ENCODE assay signal across 2 cellular contexts in the genomic region with DNA sequence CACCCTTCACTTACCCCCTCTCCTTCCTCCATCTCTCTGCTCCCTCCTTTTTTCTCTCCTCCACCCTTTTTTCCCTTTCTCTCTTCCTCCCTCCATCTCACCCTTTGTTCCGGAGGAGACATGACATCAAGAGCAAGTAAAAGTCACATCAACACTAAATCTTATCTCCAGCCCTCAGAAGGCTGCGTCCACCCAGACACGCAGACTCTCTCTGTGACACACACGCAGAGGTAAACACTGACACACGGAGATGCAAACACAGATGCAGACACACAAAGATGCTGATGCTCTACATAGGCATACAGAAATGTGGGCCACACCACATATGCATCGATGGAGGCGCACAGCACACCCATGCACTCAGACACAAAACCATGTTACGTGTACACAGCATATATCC.
TF ChIP-seq lines count a peak whose summit lies in the region.

No MANE protein-coding gene starts in this region.

TF ChIP-seq in H1, 55 proteins besides CTCF, POLR2A, EP300 and RAD21:
- no peak for TF ChIP-seq NRF1 (IDR thresholded peaks at IDR 0.05; ENCODE audit: low read depth, low read length)

TF ChIP-seq in WTC11, 78 proteins besides CTCF, POLR2A, EP300 and RAD21:
- TF ChIP-seq FOXP1 (CRISPR knock-in tag; IDR thresholded peaks at IDR 0.05; ENCODE audit: borderline replicate concordance) (no peak), AR (CRISPR knock-in tag; IDR thresholded peaks at IDR 0.05) (no peak), ZNF138 (CRISPR knock-in tag; conservative IDR thresholded peaks at IDR 0.05) (no peak), EMX1 (CRISPR knock-in tag; IDR thresholded peaks at IDR 0.05) (no peak), RELA (CRISPR knock-in tag; IDR thresholded peaks at IDR 0.05; ENCODE audit: borderline replicate concordance) (no peak), SMAD4 (CRISPR knock-in tag; IDR thresholded peaks at IDR 0.05) (no peak), HMGA2 (CRISPR knock-in tag; IDR thresholded peaks at IDR 0.05) (no peak)
- TF ChIP-seq, protein P1, sequence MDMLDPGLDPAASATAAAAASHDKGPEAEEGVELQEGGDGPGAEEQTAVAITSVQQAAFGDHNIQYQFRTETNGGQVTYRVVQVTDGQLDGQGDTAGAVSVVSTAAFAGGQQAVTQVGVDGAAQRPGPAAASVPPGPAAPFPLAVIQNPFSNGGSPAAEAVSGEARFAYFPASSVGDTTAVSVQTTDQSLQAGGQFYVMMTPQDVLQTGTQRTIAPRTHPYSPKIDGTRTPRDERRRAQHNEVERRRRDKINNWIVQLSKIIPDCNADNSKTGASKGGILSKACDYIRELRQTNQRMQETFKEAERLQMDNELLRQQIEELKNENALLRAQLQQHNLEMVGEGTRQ (CRISPR knock-in tag; IDR thresholded peaks at IDR 0.05): no peak
- TF ChIP-seq, protein P2, sequence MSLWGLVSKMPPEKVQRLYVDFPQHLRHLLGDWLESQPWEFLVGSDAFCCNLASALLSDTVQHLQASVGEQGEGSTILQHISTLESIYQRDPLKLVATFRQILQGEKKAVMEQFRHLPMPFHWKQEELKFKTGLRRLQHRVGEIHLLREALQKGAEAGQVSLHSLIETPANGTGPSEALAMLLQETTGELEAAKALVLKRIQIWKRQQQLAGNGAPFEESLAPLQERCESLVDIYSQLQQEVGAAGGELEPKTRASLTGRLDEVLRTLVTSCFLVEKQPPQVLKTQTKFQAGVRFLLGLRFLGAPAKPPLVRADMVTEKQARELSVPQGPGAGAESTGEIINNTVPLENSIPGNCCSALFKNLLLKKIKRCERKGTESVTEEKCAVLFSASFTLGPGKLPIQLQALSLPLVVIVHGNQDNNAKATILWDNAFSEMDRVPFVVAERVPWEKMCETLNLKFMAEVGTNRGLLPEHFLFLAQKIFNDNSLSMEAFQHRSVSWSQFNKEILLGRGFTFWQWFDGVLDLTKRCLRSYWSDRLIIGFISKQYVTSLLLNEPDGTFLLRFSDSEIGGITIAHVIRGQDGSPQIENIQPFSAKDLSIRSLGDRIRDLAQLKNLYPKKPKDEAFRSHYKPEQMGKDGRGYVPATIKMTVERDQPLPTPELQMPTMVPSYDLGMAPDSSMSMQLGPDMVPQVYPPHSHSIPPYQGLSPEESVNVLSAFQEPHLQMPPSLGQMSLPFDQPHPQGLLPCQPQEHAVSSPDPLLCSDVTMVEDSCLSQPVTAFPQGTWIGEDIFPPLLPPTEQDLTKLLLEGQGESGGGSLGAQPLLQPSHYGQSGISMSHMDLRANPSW (CRISPR knock-in tag; conservative IDR thresholded peaks at IDR 0.05; ENCODE audit: low read depth): no peak
- TF ChIP-seq, protein P3, sequence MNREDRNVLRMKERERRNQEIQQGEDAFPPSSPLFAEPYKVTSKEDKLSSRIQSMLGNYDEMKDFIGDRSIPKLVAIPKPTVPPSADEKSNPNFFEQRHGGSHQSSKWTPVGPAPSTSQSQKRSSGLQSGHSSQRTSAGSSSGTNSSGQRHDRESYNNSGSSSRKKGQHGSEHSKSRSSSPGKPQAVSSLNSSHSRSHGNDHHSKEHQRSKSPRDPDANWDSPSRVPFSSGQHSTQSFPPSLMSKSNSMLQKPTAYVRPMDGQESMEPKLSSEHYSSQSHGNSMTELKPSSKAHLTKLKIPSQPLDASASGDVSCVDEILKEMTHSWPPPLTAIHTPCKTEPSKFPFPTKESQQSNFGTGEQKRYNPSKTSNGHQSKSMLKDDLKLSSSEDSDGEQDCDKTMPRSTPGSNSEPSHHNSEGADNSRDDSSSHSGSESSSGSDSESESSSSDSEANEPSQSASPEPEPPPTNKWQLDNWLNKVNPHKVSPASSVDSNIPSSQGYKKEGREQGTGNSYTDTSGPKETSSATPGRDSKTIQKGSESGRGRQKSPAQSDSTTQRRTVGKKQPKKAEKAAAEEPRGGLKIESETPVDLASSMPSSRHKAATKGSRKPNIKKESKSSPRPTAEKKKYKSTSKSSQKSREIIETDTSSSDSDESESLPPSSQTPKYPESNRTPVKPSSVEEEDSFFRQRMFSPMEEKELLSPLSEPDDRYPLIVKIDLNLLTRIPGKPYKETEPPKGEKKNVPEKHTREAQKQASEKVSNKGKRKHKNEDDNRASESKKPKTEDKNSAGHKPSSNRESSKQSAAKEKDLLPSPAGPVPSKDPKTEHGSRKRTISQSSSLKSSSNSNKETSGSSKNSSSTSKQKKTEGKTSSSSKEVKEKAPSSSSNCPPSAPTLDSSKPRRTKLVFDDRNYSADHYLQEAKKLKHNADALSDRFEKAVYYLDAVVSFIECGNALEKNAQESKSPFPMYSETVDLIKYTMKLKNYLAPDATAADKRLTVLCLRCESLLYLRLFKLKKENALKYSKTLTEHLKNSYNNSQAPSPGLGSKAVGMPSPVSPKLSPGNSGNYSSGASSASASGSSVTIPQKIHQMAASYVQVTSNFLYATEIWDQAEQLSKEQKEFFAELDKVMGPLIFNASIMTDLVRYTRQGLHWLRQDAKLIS (CRISPR knock-in tag; IDR thresholded peaks at IDR 0.05; ENCODE audit: borderline replicate concordance): no peak
TF ChIP-seq in WTC11: peak in this region for 0.
